In the genomic region with DNA sequence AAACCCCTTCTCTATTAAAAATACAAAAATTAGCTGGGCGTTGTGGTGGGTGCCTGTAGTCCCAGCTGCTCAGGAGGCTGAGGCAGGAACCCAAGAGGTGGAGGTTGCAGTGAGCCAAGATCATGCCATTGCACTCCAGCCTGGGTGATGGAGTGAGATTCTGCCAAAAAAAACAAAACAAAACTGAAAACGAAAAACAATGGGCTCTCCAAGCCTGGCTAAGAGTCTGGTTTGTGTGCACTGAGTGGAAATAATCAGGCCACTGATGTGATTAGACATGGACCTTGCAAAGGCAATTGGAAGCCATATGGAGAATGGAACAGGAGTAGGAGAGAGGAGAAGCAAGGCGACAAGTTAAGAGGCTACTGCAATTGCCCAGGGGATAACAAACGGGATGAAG, we compare ENCODE assay signal across 26 cellular contexts.
A peak's percentile ranks its signal among the peaks of the same experiment; 100 is the strongest.
DNase-seq lines count a peak whose midpoint lies in the region; ATAC-seq and TF ChIP-seq lines count a peak whose summit lies in the region.
"Had no signal": no experiment of that assay in that cellular context is flagged by ENCODE, and none has a peak within 500 bp of the region (broad histone marks: within the 10 kb centered on the region; RNA-seq: fewer than 3 reads in every experiment).

No MANE protein-coding gene starts in this region.

- H3K4me1 ChIP-seq in neural progenitor cell (no peaks in the 10 kb centered on the region), GM23338 (ENCODE audit: insufficient read depth) (no peaks in the 10 kb centered on the region)

- no peaks in the 10 kb centered on the region for H3F3A ChIP-seq in neural progenitor cell (ENCODE audit: low read depth)
- no peaks in the 10 kb centered on the region for H3F3A ChIP-seq in GM23338 (replicated peaks; ENCODE audit: low read depth)

- H3K27me3 Mint-ChIP-seq in activated CD4-positive, alpha-beta memory T cell treated with anti-CD3 and anti-CD28 coated beads for 36 hours, result no peaks in the 10 kb centered on the region
- no peaks in the 10 kb centered on the region for H3K27me3 Mint-ChIP-seq in activated CD4-positive, alpha-beta memory T cell treated with anti-CD3 and anti-CD28 coated beads, Interleukin-2, amount 10 ng/mL, durations not matched to agents 7 days and 5 days
- H3K27me3 Mint-ChIP-seq in activated naive CD8-positive, alpha-beta T cell treated with anti-CD3 and anti-CD28 coated beads, Interleukin-2, amount 10 ng/mL, durations not matched to agents 7 days and 5 days, result no peaks in the 10 kb centered on the region
- H3K27me3 Mint-ChIP-seq in neural progenitor cell (ENCODE audit: insufficient read depth, low read depth) (no peaks in the 10 kb centered on the region), GM23338 (ENCODE audit: insufficient read depth, low read depth, poor library complexity) (no peaks in the 10 kb centered on the region)
- H3K27me3 Mint-ChIP-seq: B cell, type B pancreatic cell had no signal

- no peak overlapping the region for H3K9ac ChIP-seq in neural progenitor cell

- no peaks in the 10 kb centered on the region for H3K36me3 ChIP-seq in neural progenitor cell
- no peaks in the 10 kb centered on the region for H3K36me3 ChIP-seq in GM23338 (ENCODE audit: insufficient read depth)

- ATAC-seq in activated naive CD8-positive, alpha-beta T cell treated with anti-CD3 and anti-CD28 coated beads, Interleukin-2, amount 10 ng/mL, durations not matched to agents 7 days and 5 days (ENCODE audit: low read depth), result no peak
- ATAC-seq in GM23338, result no peak
- no peak for ATAC-seq in GM19397 (IDR thresholded peaks at IDR 0.05; ENCODE audit: unreplicated experiment)
- ATAC-seq: activated T-cell treated with anti-CD3 and anti-CD28 coated beads, Interleukin-2, amount 50 U/mL, for 72 hours; left cardiac atrium; Panc1; right cardiac atrium had no signal

- CTCF ChIA-PET in activated CD4-positive, alpha-beta memory T cell treated with anti-CD3 and anti-CD28 coated beads for 36 hours (lab: Charles Lee), result interaction anchor here (0.6 to 7.9 kb wide), 3 partner anchors 252 to 277 kb away, joined by 3 to 251 read pairs (median 4); no protein-coding TSS in a partner anchor
- CTCF ChIA-PET in activated CD4-positive, alpha-beta memory T cell treated with anti-CD3 and anti-CD28 coated beads, Interleukin-2, amount 10 ng/mL, durations not matched to agents 7 days and 5 days (lab: Charles Lee), result interaction anchor here (1.6 to 2.2 kb wide), 3 partner anchors 79 to 277 kb away, joined by 4 to 7 read pairs (median 5); no protein-coding TSS in a partner anchor

- no peak for TF ChIP-seq CTCF in neural progenitor cell (IDR thresholded peaks at IDR 0.05)
- TF ChIP-seq CTCF in GM23338 (conservative IDR thresholded peaks at IDR 0.05; ENCODE audit: low read depth in 2 of 2), result no peak
- TF ChIP-seq CTCF in coronary artery (IDR thresholded peaks at IDR 0.05), result no peak

- peaks cover 32% of the 10 kb centered on the region for H3K36me3 Mint-ChIP-seq in activated CD4-positive, alpha-beta memory T cell treated with anti-CD3 and anti-CD28 coated beads for 36 hours
- H3K36me3 Mint-ChIP-seq in activated CD4-positive, alpha-beta memory T cell treated with anti-CD3 and anti-CD28 coated beads, Interleukin-2, amount 10 ng/mL, durations not matched to agents 7 days and 5 days (ENCODE audit: low read depth), result peaks cover 68% of the 10 kb centered on the region
- peaks cover 34% of the 10 kb centered on the region for H3K36me3 Mint-ChIP-seq in activated naive CD8-positive, alpha-beta T cell treated with anti-CD3 and anti-CD28 coated beads, Interleukin-2, amount 10 ng/mL, durations not matched to agents 7 days and 5 days
- H3K36me3 Mint-ChIP-seq in neural progenitor cell, result peaks cover 4% of the 10 kb centered on the region
- H3K36me3 Mint-ChIP-seq in GM23338 (ENCODE audit: low read depth), result no peaks in the 10 kb centered on the region; the same call in 2 of the 3 replicates
- H3K36me3 Mint-ChIP-seq: type B pancreatic cell had no signal

- peaks cover 24% of the 10 kb centered on the region for H3K4me1 Mint-ChIP-seq in activated CD4-positive, alpha-beta memory T cell treated with anti-CD3 and anti-CD28 coated beads for 36 hours (ENCODE audit: low read depth)
- peaks cover 28% of the 10 kb centered on the region for H3K4me1 Mint-ChIP-seq in activated CD4-positive, alpha-beta memory T cell treated with anti-CD3 and anti-CD28 coated beads, Interleukin-2, amount 10 ng/mL, durations not matched to agents 7 days and 5 days
- peaks cover 22% of the 10 kb centered on the region for H3K4me1 Mint-ChIP-seq in activated naive CD8-positive, alpha-beta T cell treated with anti-CD3 and anti-CD28 coated beads, Interleukin-2, amount 10 ng/mL, durations not matched to agents 7 days and 5 days
- H3K4me1 Mint-ChIP-seq in neural progenitor cell (peaks cover 16% of the 10 kb centered on the region), GM23338 (peaks cover 3% of the 10 kb centered on the region; the same call in 2 of the 3 replicates)

- POLR2A ChIA-PET in activated CD4-positive, alpha-beta memory T cell treated with anti-CD3 and anti-CD28 coated beads for 36 hours (lab: Charles Lee), result no interaction called here
- POLR2A ChIA-PET in activated CD4-positive, alpha-beta memory T cell treated with anti-CD3 and anti-CD28 coated beads, Interleukin-2, amount 10 ng/mL, durations not matched to agents 7 days and 5 days (lab: Charles Lee), result interaction anchor here (0.6 to 0.7 kb wide), 2 partner anchors 93 to 254 kb away, joined by 3 to 4 read pairs; no protein-coding TSS in a partner anchor
- POLR2A ChIA-PET in activated naive CD8-positive, alpha-beta T cell treated with anti-CD3 and anti-CD28 coated beads, Interleukin-2, amount 10 ng/mL, durations not matched to agents 7 days and 5 days (lab: Charles Lee), result no interaction called here

- H3K27ac Mint-ChIP-seq in activated CD4-positive, alpha-beta memory T cell treated with anti-CD3 and anti-CD28 coated beads for 36 hours, result peak overlapping the region; percentile 31
- no peak overlapping the region for H3K27ac Mint-ChIP-seq in activated CD4-positive, alpha-beta memory T cell treated with anti-CD3 and anti-CD28 coated beads, Interleukin-2, amount 10 ng/mL, durations not matched to agents 7 days and 5 days
- H3K27ac Mint-ChIP-seq in activated naive CD8-positive, alpha-beta T cell treated with anti-CD3 and anti-CD28 coated beads, Interleukin-2, amount 10 ng/mL, durations not matched to agents 7 days and 5 days, result peak overlapping the region; percentile 6
- no peak overlapping the region for H3K27ac Mint-ChIP-seq in neural progenitor cell
- H3K27ac Mint-ChIP-seq in GM23338, result no peak overlapping the region
- H3K27ac Mint-ChIP-seq: activated naive CD4-positive, alpha-beta T cell treated with anti-CD3 and anti-CD28 coated beads for 36 hours; B cell; type B pancreatic cell had no signal

- H3K9me3 ChIP-seq in neural progenitor cell (ENCODE audit: low read depth), result no peaks in the 10 kb centered on the region
- H3K9me3 ChIP-seq: HAP-1 had no signal

- intact Hi-C loops in activated CD4-positive, alpha-beta memory T cell treated with anti-CD3 and anti-CD28 coated beads for 36 hours (cut with micrococcal nuclease), result no loop called here

- H3K4me3 Mint-ChIP-seq in activated CD4-positive, alpha-beta memory T cell treated with anti-CD3 and anti-CD28 coated beads for 36 hours, result no peak overlapping the region
- H3K4me3 Mint-ChIP-seq in activated CD4-positive, alpha-beta memory T cell treated with anti-CD3 and anti-CD28 coated beads, Interleukin-2, amount 10 ng/mL, durations not matched to agents 7 days and 5 days, result no peak overlapping the region
- H3K4me3 Mint-ChIP-seq in activated naive CD8-positive, alpha-beta T cell treated with anti-CD3 and anti-CD28 coated beads, Interleukin-2, amount 10 ng/mL, durations not matched to agents 7 days and 5 days, result no peak overlapping the region
- H3K4me3 Mint-ChIP-seq in neural progenitor cell (no peak overlapping the region), GM23338 (no peak overlapping the region)
- H3K4me3 Mint-ChIP-seq: activated naive CD4-positive, alpha-beta T cell treated with anti-CD3 and anti-CD28 coated beads for 36 hours; activated T-cell treated with anti-CD3 and anti-CD28 coated beads, Interleukin-2, amount 50 U/mL, for 72 hours; B cell; type B pancreatic cell had no signal

- H3K27ac ChIP-seq in neural progenitor cell, result no peak overlapping the region
- H3K27ac ChIP-seq in GM23338 (ENCODE audit: low read depth), result no peak overlapping the region
- H3K27ac ChIP-seq in coronary artery, result no peak overlapping the region

- H3K4me2 ChIP-seq in neural progenitor cell (no peak overlapping the region), GM23338 (no peak overlapping the region)

- no peak for DNase-seq in activated CD4-positive, alpha-beta memory T cell treated with anti-CD3 and anti-CD28 coated beads for 36 hours
- DNase-seq in activated CD4-positive, alpha-beta memory T cell treated with anti-CD3 and anti-CD28 coated beads, Interleukin-2, amount 10 ng/mL, durations not matched to agents 7 days and 5 days, result no peak
- DNase-seq in NCI-H2029 treated with DMSO at 0.1 percent for 48 hours (lab: John Stamatoyannopoulos, UW) (peak; percentile 40), neural progenitor cell (ENCODE audit: low spot score) (peak; percentile 19), GM23338 (ENCODE audit: low spot score) (no peak), coronary artery (ENCODE audit: low spot score) (no peak)
- DNase-seq in activated naive CD8-positive, alpha-beta T cell treated with anti-CD3 and anti-CD28 coated beads, Interleukin-2, amount 10 ng/mL, durations not matched to agents 7 days and 5 days, result no peak
- DNase-seq: activated CD4-positive, alpha-beta T cell treated with anti-CD3 and anti-CD28 coated beads for 1 hour; activated naive CD4-positive, alpha-beta T cell treated with anti-CD3 and anti-CD28 coated beads for 36 hours; activated T-cell treated with anti-CD3 and anti-CD28 coated beads, Interleukin-2, amount 50 U/mL, for 72 hours; aorta; central memory CD4-positive, alpha-beta T cell; dermis blood vessel endothelial cell; DMS79; GF-D8; KBM-7; left cardiac atrium; NCI-H1436; NCI-H510A; right cardiac atrium; T-helper 2 cell had no signal

- no peaks in the 10 kb centered on the region for H3K9me2 ChIP-seq in GM23338 (ENCODE audit: insufficient read depth)

- H2AFZ ChIP-seq in neural progenitor cell (replicated peaks) (no peak overlapping the region), GM23338 (no peak overlapping the region)

- H3K9me3 Mint-ChIP-seq in activated CD4-positive, alpha-beta memory T cell treated with anti-CD3 and anti-CD28 coated beads for 36 hours, result no peaks in the 10 kb centered on the region
- H3K9me3 Mint-ChIP-seq in activated CD4-positive, alpha-beta memory T cell treated with anti-CD3 and anti-CD28 coated beads, Interleukin-2, amount 10 ng/mL, durations not matched to agents 7 days and 5 days, result no peaks in the 10 kb centered on the region
- H3K9me3 Mint-ChIP-seq in activated naive CD8-positive, alpha-beta T cell treated with anti-CD3 and anti-CD28 coated beads, Interleukin-2, amount 10 ng/mL, durations not matched to agents 7 days and 5 days, result no peaks in the 10 kb centered on the region
- H3K9me3 Mint-ChIP-seq in neural progenitor cell, result no peaks in the 10 kb centered on the region
- no peaks in the 10 kb centered on the region; the same call in 2 of the 3 replicates for H3K9me3 Mint-ChIP-seq in GM23338
- H3K9me3 Mint-ChIP-seq: activated naive CD4-positive, alpha-beta T cell treated with anti-CD3 and anti-CD28 coated beads for 36 hours; activated T-cell treated with anti-CD3 and anti-CD28 coated beads, Interleukin-2, amount 50 U/mL, for 72 hours; type B pancreatic cell had no signal

- H3K4me3 ChIP-seq in neural progenitor cell (no peak overlapping the region), GM23338 (no peak overlapping the region), coronary artery (no peak overlapping the region)
- H3K4me3 ChIP-seq: HAP-1 had no signal

- no peaks in the 10 kb centered on the region for H3K27me3 ChIP-seq in neural progenitor cell
- H3K27me3 ChIP-seq in GM23338 (ENCODE audit: insufficient read depth), result no peaks in the 10 kb centered on the region

- H4K20me1 ChIP-seq in neural progenitor cell (ENCODE audit: low read depth), result no peaks in the 10 kb centered on the region
- no peaks in the 10 kb centered on the region for H4K20me1 ChIP-seq in GM23338 (replicated peaks; ENCODE audit: insufficient read depth)

- H3K79me2 ChIP-seq in neural progenitor cell (ENCODE audit: low read depth), result no peaks in the 10 kb centered on the region
- no peaks in the 10 kb centered on the region for H3K79me2 ChIP-seq in GM23338 (replicated peaks; ENCODE audit: insufficient read depth)

Comparison
In these comparisons a context has a peak if more than half of its experiments do, and no peak if none do; other contexts are left out.
1. H3K27ac Mint-ChIP-seq: peak in activated CD4-positive, alpha-beta memory T cell treated with anti-CD3 and anti-CD28 coated beads for 36 hours (single experiment) and activated naive CD8-positive, alpha-beta T cell treated with anti-CD3 and anti-CD28 coated beads, Interleukin-2, amount 10 ng/mL, durations not matched to agents 7 days and 5 days (single experiment); none in activated CD4-positive, alpha-beta memory T cell treated with anti-CD3 and anti-CD28 coated beads, Interleukin-2, amount 10 ng/mL, durations not matched to agents 7 days and 5 days (single experiment), neural progenitor cell (single experiment) and GM23338 (single experiment).
2. DNase-seq: peak in NCI-H2029 treated with DMSO at 0.1 percent for 48 hours (single experiment) and neural progenitor cell (single experiment); none in activated CD4-positive, alpha-beta memory T cell treated with anti-CD3 and anti-CD28 coated beads for 36 hours (single experiment), activated CD4-positive, alpha-beta memory T cell treated with anti-CD3 and anti-CD28 coated beads, Interleukin-2, amount 10 ng/mL, durations not matched to agents 7 days and 5 days (single experiment), activated naive CD8-positive, alpha-beta T cell treated with anti-CD3 and anti-CD28 coated beads, Interleukin-2, amount 10 ng/mL, durations not matched to agents 7 days and 5 days (single experiment), GM23338 (single experiment) and coronary artery (single experiment).